In genomic region chr20:37439223-37439933, GRCh38 we compare ENCODE assay signal across 18 cellular contexts.
DNase-seq lines count a peak whose midpoint lies in the region; ATAC-seq, FAIRE-seq and TF ChIP-seq lines count a peak whose summit lies in the region.
"Had no signal": no experiment of that assay in that cellular context is flagged by ENCODE, and none has a peak within 500 bp of the region (broad histone marks: within the 10 kb centered on the region; RNA-seq: fewer than 3 reads in every experiment).

No MANE protein-coding gene starts in this region.

- H3K27ac ChIP-seq in HEK293 (ENCODE audit: extremely low read depth, low read depth, low read length) (no peak overlapping the region), neural progenitor cell (no peak overlapping the region)
- H3K27ac ChIP-seq: C4-2B, GM23248 had no signal

- H3K9me3 Mint-ChIP-seq in endothelial cell (ENCODE audit: unreplicated experiment) (no peaks in the 10 kb centered on the region), neural progenitor cell (no peaks in the 10 kb centered on the region)
- H3K9me3 Mint-ChIP-seq: HFFc6 had no signal

- no peaks in the 10 kb centered on the region for H4K20me1 ChIP-seq in neural progenitor cell (ENCODE audit: low read depth)

- no peaks in the 10 kb centered on the region for H3K4me1 ChIP-seq in HEK293 (ENCODE audit: control insufficient read depth, insufficient read depth, low read length)
- peaks cover 10% of the 10 kb centered on the region for H3K4me1 ChIP-seq in neural progenitor cell

- no peak for TF ChIP-seq POLR2A in GM12891 (IDR thresholded peaks at IDR 0.05; ENCODE audit: low read depth, low read length)
- TF ChIP-seq POLR2A in GM12892 (IDR thresholded peaks at IDR 0.05; ENCODE audit: low read depth, low read length): no peak

- no peaks in the 10 kb centered on the region for H3F3A ChIP-seq in neural progenitor cell (ENCODE audit: low read depth)

- H3K36me3 ChIP-seq in HEK293 (ENCODE audit: control insufficient read depth in 2 of 2, insufficient read depth in 1 of 2, low read length in 2 of 2) (no peaks in the 10 kb centered on the region), neural progenitor cell (no peaks in the 10 kb centered on the region)

- CTCF ChIA-PET in HEK293 (lab: Yijun Ruan, JAX): interaction anchor here (0.7 kb wide), 1 partner anchor 313 kb away, joined by 3 read pairs; no protein-coding TSS in a partner anchor

- H3K4me1 Mint-ChIP-seq in endothelial cell (ENCODE audit: unreplicated experiment): peaks cover 31% of the 10 kb centered on the region
- peaks cover 28% of the 10 kb centered on the region for H3K4me1 Mint-ChIP-seq in neural progenitor cell

- H3K4me3 Mint-ChIP-seq in endothelial cell (ENCODE audit: unreplicated experiment) (peak overlapping the region; percentile 75), neural progenitor cell (no peak overlapping the region)
- H3K4me3 Mint-ChIP-seq: HFFc6 had no signal

- no peaks in the 10 kb centered on the region for H3K79me2 ChIP-seq in neural progenitor cell (ENCODE audit: low read depth)

- H3K27ac Mint-ChIP-seq in endothelial cell (ENCODE audit: unreplicated experiment) (no peak overlapping the region), neural progenitor cell (peak overlapping the region; percentile 85)
- H3K27ac Mint-ChIP-seq: HFFc6 had no signal

- no peak overlapping the region for H2AFZ ChIP-seq in neural progenitor cell (replicated peaks)
- H2AFZ ChIP-seq: GM23248 had no signal

- H3K4me2 ChIP-seq in neural progenitor cell: no peak overlapping the region

- no peak overlapping the region for H3K4me3 ChIP-seq in HEK293 (ENCODE audit: low read depth, low read length)
- H3K4me3 ChIP-seq in neural progenitor cell: no peak overlapping the region
- H3K4me3 ChIP-seq: GM23248 had no signal

- FAIRE-seq in GM12891 (lab: Jason Lieb, UNC) (peak; percentile 85), GM12892 (lab: Jason Lieb, UNC) (no peak)

- H3K27me3 Mint-ChIP-seq in endothelial cell (ENCODE audit: unreplicated experiment) (peaks cover 6% of the 10 kb centered on the region), neural progenitor cell (ENCODE audit: insufficient read depth, low read depth) (peaks cover 14% of the 10 kb centered on the region)

- TF ChIP-seq CTCF in HEK293 (tag by site-specific recombination; IDR thresholded peaks at IDR 0.05) (no peak), endothelial cell (IDR thresholded peaks at IDR 0.05; ENCODE audit: unreplicated experiment) (no peak), neural progenitor cell (IDR thresholded peaks at IDR 0.05) (no peak)

- peaks cover 4% of the 10 kb centered on the region for H3K36me3 Mint-ChIP-seq in endothelial cell (ENCODE audit: low read depth, unreplicated experiment)
- H3K36me3 Mint-ChIP-seq in neural progenitor cell: no peaks in the 10 kb centered on the region

- H3K9ac ChIP-seq in neural progenitor cell: no peak overlapping the region
- H3K9ac ChIP-seq: GM23248 had no signal

- DNase-seq in GM12891 (ENCODE audit: insufficient read length, low spot score) (no peak), endothelial cell (ENCODE audit: low spot score) (no peak), neural progenitor cell (ENCODE audit: low spot score) (no peak), hippocampal formation (lab: John Stamatoyannopoulos, UW) (no peak), GM12892 (ENCODE audit: insufficient read length) (no peak)
- DNase-seq: DMS79 treated with DMSO at 0.1 percent for 48 hours, GM23248, HFFc6, IMR-90, Karpas-422, NCI-H1417 treated with DMSO at 0.1 percent for 48 hours, NCI-H187 treated with DMSO at 0.1 percent for 48 hours, NCI-H345, NCI-H526, SW 1271 had no signal

- POLR2A ChIA-PET in HEK293 (lab: Yijun Ruan, JAX): no interaction called here

- ATAC-seq in HG03457 (IDR thresholded peaks at IDR 0.05; ENCODE audit: unreplicated experiment): no peak

- no peaks in the 10 kb centered on the region for H3K27me3 ChIP-seq in neural progenitor cell

- H3K9me3 ChIP-seq in HEK293 (ENCODE audit: control insufficient read depth, insufficient read depth, low read depth, low read length) (no peaks in the 10 kb centered on the region), neural progenitor cell (ENCODE audit: low read depth) (no peaks in the 10 kb centered on the region)

TF ChIP-seq in GM12891, 5 proteins besides CTCF, POLR2A, EP300 and RAD21:
- TF ChIP-seq POLR2AphosphoS5 (IDR thresholded peaks at IDR 0.05; ENCODE audit: low read depth, low read length) (no peak), TAF1 (IDR thresholded peaks at IDR 0.05; ENCODE audit: low read depth, low read length) (no peak), SPI1 (IDR thresholded peaks at IDR 0.05; ENCODE audit: low read depth, low read length) (no peak), PAX5 (IDR thresholded peaks at IDR 0.05; ENCODE audit: insufficient read depth, low read length, severe bottlenecking) (no peak), POU2F2 (IDR thresholded peaks at IDR 0.05; ENCODE audit: low read depth, low read length) (no peak)

TF ChIP-seq in HEK293, 187 proteins besides CTCF, POLR2A, EP300 and RAD21 (continues in another document):
- TF ChIP-seq ZNF157 (tag by site-specific recombination; IDR thresholded peaks at IDR 0.05) (no peak), ZNF843 (tag by site-specific recombination; IDR thresholded peaks at IDR 0.05) (no peak), ZNF501 (tag by site-specific recombination; IDR thresholded peaks at IDR 0.05) (no peak), ZIC2 (tag by site-specific recombination; IDR thresholded peaks at IDR 0.05) (no peak), ZSCAN18 (tag by site-specific recombination; IDR thresholded peaks at IDR 0.05) (no peak), ZNF18 (tag by site-specific recombination; IDR thresholded peaks at IDR 0.05) (no peak), SCRT1 (tag by site-specific recombination; IDR thresholded peaks at IDR 0.05; ENCODE audit: borderline replicate concordance) (peak; percentile 48; the same call in 1 of the 2 replicates), ZBTB7A (tag by site-specific recombination; IDR thresholded peaks at IDR 0.05; ENCODE audit: low read depth) (no peak), ZNF548 (tag by site-specific recombination; IDR thresholded peaks at IDR 0.05) (no peak), INSM2 (tag by site-specific recombination; IDR thresholded peaks at IDR 0.05) (no peak), ZNF792 (tag by site-specific recombination; IDR thresholded peaks at IDR 0.05) (no peak), ZBTB8A (tag by site-specific recombination; IDR thresholded peaks at IDR 0.05) (no peak), ZNF514 (tag by site-specific recombination; IDR thresholded peaks at IDR 0.05) (no peak), ZNF677 (tag by site-specific recombination; IDR thresholded peaks at IDR 0.05) (no peak), ZNF169 (tag by site-specific recombination; IDR thresholded peaks at IDR 0.05) (no peak), ZNF530 (tag by site-specific recombination; IDR thresholded peaks at IDR 0.05; ENCODE audit: low read depth) (no peak), ZBTB6 (tag by site-specific recombination; IDR thresholded peaks at IDR 0.05) (no peak), ZFHX2 (tag by site-specific recombination; conservative IDR thresholded peaks at IDR 0.05) (0 out of 2 replicates have a peak, but pooled peaks have one; percentile 14), SCRT2 (tag by site-specific recombination; IDR thresholded peaks at IDR 0.05) (0 out of 2 replicates have a peak, but pooled peaks have one; percentile 35)
